1 cellular context compared by ENCODE assay signal in genomic region chr3:4493008-4493930, GRCh38.
TF ChIP-seq lines count a peak whose summit lies in the region.

TSS of gene ITPR1 (plus strand) at chr3:4493348. CDS start at chr3:4516492, 23,144 bp downstream.

TF ChIP-seq in GM12878, 131 proteins besides CTCF, POLR2A, EP300 and RAD21 (continued from another document and continues in another):
- TF ChIP-seq MEF2A (IDR thresholded peaks at IDR 0.05; ENCODE audit: insufficient read depth, low read depth, low read length) (peak; percentile 46; the same call in 1 of the 2 replicates), IRF4 (IDR thresholded peaks at IDR 0.05; ENCODE audit: low read depth, low read length) (no peak), HSF1 (IDR thresholded peaks at IDR 0.05; ENCODE audit: low read depth, low read length) (no peak), BHLHE40 (IDR thresholded peaks at IDR 0.05; ENCODE audit: borderline replicate concordance in 1 of 2, low read depth in 2 of 2, low read length in 1 of 2) (peak; percentile 75 to 87), FOS (IDR thresholded peaks at IDR 0.05; ENCODE audit: borderline replicate concordance, extremely low read depth, insufficient read length) (no peak), GABPA (IDR thresholded peaks at IDR 0.05; ENCODE audit: low read depth) (0 out of 2 replicates have a peak, but pooled peaks have one; percentile 32), HDGF (IDR thresholded peaks at IDR 0.05) (peak; percentile 61; the same call in 1 of the 2 replicates), NFYA (IDR thresholded peaks at IDR 0.05; ENCODE audit: borderline replicate concordance, low read depth, low read length) (no peak), SIN3A (IDR thresholded peaks at IDR 0.05; ENCODE audit: low read depth, low read length) (peak; percentile 94), E4F1 (IDR thresholded peaks at IDR 0.05; ENCODE audit: borderline replicate concordance, partially characterized antibody) (no peak), SRF (IDR thresholded peaks at IDR 0.05; ENCODE audit: low read depth in 2 of 2, low read length in 2 of 2) (peak in 1 of 2 experiments; percentile 30; a peak in 1 of 4 replicates), NR2F1 (conservative IDR thresholded peaks at IDR 0.05) (no peak), TBL1XR1 (IDR thresholded peaks at IDR 0.05; ENCODE audit: low read depth, low read length) (no peak), TCF7 (IDR thresholded peaks at IDR 0.05; ENCODE audit: borderline replicate concordance) (no peak), KDM1A (IDR thresholded peaks at IDR 0.05; ENCODE audit: borderline replicate concordance) (no peak), NFIC (IDR thresholded peaks at IDR 0.05; ENCODE audit: low read depth, low read length) (no peak), RUNX3 (IDR thresholded peaks at IDR 0.05; ENCODE audit: low read length) (peak; percentile 58; the same call in 1 of the 2 replicates), LARP7 (IDR thresholded peaks at IDR 0.05) (no peak), E2F8 (IDR thresholded peaks at IDR 0.05; ENCODE audit: low read depth, partially characterized antibody) (no peak), YBX1 (IDR thresholded peaks at IDR 0.05) (no peak), RELA (IDR thresholded peaks at IDR 0.05; ENCODE audit: borderline replicate concordance, partially characterized antibody) (peak; percentile 62), BACH1 (IDR thresholded peaks at IDR 0.05; ENCODE audit: borderline replicate concordance) (no peak), ZNF384 (IDR thresholded peaks at IDR 0.05; ENCODE audit: borderline replicate concordance, low read depth, low read length) (peak; percentile 83), FOXM1 (IDR thresholded peaks at IDR 0.05; ENCODE audit: low read depth, low read length) (no peak), PAX8 (IDR thresholded peaks at IDR 0.05) (no peak), KAT2A (conservative IDR thresholded peaks at IDR 0.05; ENCODE audit: control insufficient read depth, low read depth, low read length) (no peak), CREB1 (IDR thresholded peaks at IDR 0.05; ENCODE audit: low read depth) (peak; percentile 80; the same call in 1 of the 2 replicates), HCFC1 (IDR thresholded peaks at IDR 0.05; ENCODE audit: low read length) (peak; percentile 96), MTA2 (IDR thresholded peaks at IDR 0.05; ENCODE audit: low read depth) (no peak), SMC3 (IDR thresholded peaks at IDR 0.05; ENCODE audit: borderline replicate concordance, low read length) (no peak), NBN (IDR thresholded peaks at IDR 0.05) (0 out of 2 replicates have a peak, but pooled peaks have one; percentile 33), PRDM15 (CRISPR knock-in tag; IDR thresholded peaks at IDR 0.05) (no peak), CHD1 (IDR thresholded peaks at IDR 0.05; ENCODE audit: low read depth, low read length) (no peak), TCF12 (IDR thresholded peaks at IDR 0.05; ENCODE audit: low read depth, low read length) (peak; percentile 84; the same call in 1 of the 2 replicates), CHD4 (IDR thresholded peaks at IDR 0.05) (no peak), GATAD2B (conservative IDR thresholded peaks at IDR 0.05; ENCODE audit: low read depth) (peak; percentile 13; the same call in 1 of the 2 replicates), CHD2 (IDR thresholded peaks at IDR 0.05; ENCODE audit: borderline replicate concordance, low read depth, low read length) (peak; percentile 43; the same call in 1 of the 2 replicates), POLR2AphosphoS5 (IDR thresholded peaks at IDR 0.05; ENCODE audit: low read length) (peak; percentile 100), POLR2AphosphoS2 (IDR thresholded peaks at IDR 0.05; ENCODE audit: low read depth, low read length) (peak; percentile 98), EZH2 (IDR thresholded peaks at IDR 0.05; ENCODE audit: borderline replicate concordance, control insufficient read depth, low read depth, low read length) (no peak), NFXL1 (IDR thresholded peaks at IDR 0.05; ENCODE audit: borderline replicate concordance) (no peak), ZNF207 (IDR thresholded peaks at IDR 0.05; ENCODE audit: borderline replicate concordance) (0 out of 2 replicates have a peak, but pooled peaks have one; percentile 35), RFX5 (IDR thresholded peaks at IDR 0.05; ENCODE audit: low read depth, low read length) (no peak)
- TF ChIP-seq, protein P1, sequence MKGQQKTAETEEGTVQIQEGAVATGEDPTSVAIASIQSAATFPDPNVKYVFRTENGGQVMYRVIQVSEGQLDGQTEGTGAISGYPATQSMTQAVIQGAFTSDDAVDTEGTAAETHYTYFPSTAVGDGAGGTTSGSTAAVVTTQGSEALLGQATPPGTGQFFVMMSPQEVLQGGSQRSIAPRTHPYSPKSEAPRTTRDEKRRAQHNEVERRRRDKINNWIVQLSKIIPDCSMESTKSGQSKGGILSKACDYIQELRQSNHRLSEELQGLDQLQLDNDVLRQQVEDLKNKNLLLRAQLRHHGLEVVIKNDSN (IDR thresholded peaks at IDR 0.05; ENCODE audit: borderline replicate concordance, extremely low read length, insufficient read depth, low read depth, low read length), result peak; percentile 27
- TF ChIP-seq, protein P2, sequence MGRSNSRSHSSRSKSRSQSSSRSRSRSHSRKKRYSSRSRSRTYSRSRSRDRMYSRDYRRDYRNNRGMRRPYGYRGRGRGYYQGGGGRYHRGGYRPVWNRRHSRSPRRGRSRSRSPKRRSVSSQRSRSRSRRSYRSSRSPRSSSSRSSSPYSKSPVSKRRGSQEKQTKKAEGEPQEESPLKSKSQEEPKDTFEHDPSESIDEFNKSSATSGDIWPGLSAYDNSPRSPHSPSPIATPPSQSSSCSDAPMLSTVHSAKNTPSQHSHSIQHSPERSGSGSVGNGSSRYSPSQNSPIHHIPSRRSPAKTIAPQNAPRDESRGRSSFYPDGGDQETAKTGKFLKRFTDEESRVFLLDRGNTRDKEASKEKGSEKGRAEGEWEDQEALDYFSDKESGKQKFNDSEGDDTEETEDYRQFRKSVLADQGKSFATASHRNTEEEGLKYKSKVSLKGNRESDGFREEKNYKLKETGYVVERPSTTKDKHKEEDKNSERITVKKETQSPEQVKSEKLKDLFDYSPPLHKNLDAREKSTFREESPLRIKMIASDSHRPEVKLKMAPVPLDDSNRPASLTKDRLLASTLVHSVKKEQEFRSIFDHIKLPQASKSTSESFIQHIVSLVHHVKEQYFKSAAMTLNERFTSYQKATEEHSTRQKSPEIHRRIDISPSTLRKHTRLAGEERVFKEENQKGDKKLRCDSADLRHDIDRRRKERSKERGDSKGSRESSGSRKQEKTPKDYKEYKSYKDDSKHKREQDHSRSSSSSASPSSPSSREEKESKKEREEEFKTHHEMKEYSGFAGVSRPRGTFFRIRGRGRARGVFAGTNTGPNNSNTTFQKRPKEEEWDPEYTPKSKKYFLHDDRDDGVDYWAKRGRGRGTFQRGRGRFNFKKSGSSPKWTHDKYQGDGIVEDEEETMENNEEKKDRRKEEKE (IDR thresholded peaks at IDR 0.05), result no peak
- TF ChIP-seq, protein P3, sequence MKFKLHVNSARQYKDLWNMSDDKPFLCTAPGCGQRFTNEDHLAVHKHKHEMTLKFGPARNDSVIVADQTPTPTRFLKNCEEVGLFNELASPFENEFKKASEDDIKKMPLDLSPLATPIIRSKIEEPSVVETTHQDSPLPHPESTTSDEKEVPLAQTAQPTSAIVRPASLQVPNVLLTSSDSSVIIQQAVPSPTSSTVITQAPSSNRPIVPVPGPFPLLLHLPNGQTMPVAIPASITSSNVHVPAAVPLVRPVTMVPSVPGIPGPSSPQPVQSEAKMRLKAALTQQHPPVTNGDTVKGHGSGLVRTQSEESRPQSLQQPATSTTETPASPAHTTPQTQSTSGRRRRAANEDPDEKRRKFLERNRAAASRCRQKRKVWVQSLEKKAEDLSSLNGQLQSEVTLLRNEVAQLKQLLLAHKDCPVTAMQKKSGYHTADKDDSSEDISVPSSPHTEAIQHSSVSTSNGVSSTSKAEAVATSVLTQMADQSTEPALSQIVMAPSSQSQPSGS (IDR thresholded peaks at IDR 0.05; ENCODE audit: low read length), result no peak
- TF ChIP-seq, protein P4, sequence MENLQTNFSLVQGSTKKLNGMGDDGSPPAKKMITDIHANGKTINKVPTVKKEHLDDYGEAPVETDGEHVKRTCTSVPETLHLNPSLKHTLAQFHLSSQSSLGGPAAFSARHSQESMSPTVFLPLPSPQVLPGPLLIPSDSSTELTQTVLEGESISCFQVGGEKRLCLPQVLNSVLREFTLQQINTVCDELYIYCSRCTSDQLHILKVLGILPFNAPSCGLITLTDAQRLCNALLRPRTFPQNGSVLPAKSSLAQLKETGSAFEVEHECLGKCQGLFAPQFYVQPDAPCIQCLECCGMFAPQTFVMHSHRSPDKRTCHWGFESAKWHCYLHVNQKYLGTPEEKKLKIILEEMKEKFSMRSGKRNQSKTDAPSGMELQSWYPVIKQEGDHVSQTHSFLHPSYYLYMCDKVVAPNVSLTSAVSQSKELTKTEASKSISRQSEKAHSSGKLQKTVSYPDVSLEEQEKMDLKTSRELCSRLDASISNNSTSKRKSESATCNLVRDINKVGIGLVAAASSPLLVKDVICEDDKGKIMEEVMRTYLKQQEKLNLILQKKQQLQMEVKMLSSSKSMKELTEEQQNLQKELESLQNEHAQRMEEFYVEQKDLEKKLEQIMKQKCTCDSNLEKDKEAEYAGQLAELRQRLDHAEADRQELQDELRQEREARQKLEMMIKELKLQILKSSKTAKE (IDR thresholded peaks at IDR 0.05; ENCODE audit: low read depth, poor library complexity, severe bottlenecking), result no peak
